ENCODE assay signal across 1 cellular context in genomic region chr1:9124389-9124788, GRCh38. TPM values are rescaled to one million over a fixed set of nuclear protein-coding genes. Genes with fewer than 3 reads are reported as not detected.
"Had no signal": no experiment of that assay in that cellular context is flagged by ENCODE, and none has a peak within 500 bp of the region (broad histone marks: within the 10 kb centered on the region; RNA-seq: fewer than 3 reads in every experiment).

No MANE protein-coding gene starts in this region.

RNA-seq across cellular contexts. Expression of gene SLC2A5, which starts 55.0 kb away (rescaled TPM):
- total RNA-seq: SJSA1 had no signal
